In genomic region chr18:56550121-56550520, GRCh38 we compare ENCODE assay signal across 18 cellular contexts.
"Had no signal": no experiment of that assay in that cellular context is flagged by ENCODE, and none has a peak within 500 bp of the region (broad histone marks: within the 10 kb centered on the region; RNA-seq: fewer than 3 reads in every experiment).

No MANE protein-coding gene starts in this region.

- ATAC-seq: gastrocnemius medialis; heart right ventricle; lower lobe of right lung; natural killer cell; stimulated activated naive B cell treated with anti-CD40 and anti-IgM and Interleukin-4, amounts not matched to agents 10 μg/mL and 1 μg/mL and 100 μg/mL, for 72 hours; stimulated activated naive CD8-positive, alpha-beta T cell treated with anti-CD3 and anti-CD28 coated beads, Interleukin-15, amount 100 ng/mL, for 72 hours had no signal

- H3K4me3 ChIP-seq: esophagus squamous epithelium, gastrocnemius medialis, heart right ventricle, left ventricle myocardium inferior, lower lobe of right lung, ovary, right atrium auricular region, sigmoid colon, skin epidermis, testis, tibial nerve had no signal

- H3K27ac ChIP-seq: esophagus squamous epithelium, gastrocnemius medialis, heart right ventricle, left ventricle myocardium inferior, lower lobe of right lung, ovary, right atrium auricular region, sigmoid colon, skin epidermis, testis, tibial nerve had no signal

- DNase-seq: dermis blood vessel endothelial cell; esophagus squamous epithelium; gastrocnemius medialis; heart right ventricle; hypothalamus; left ventricle myocardium inferior; lower lobe of right lung; natural killer cell; ovary; sigmoid colon; stimulated activated CD4-positive, alpha-beta T cell treated with anti-CD3 and anti-CD28 coated beads, Interleukin-2, amount 100 ng/mL, for 24 hours; stimulated activated CD4-positive, alpha-beta T cell treated with anti-CD3 and anti-CD28 coated beads, Interleukin-4, amount 100 ng/mL, for 4 hours; stimulated activated naive B cell treated with anti-CD40 and anti-IgM and Interleukin-4, amounts not matched to agents 10 μg/mL and 1 μg/mL and 100 μg/mL, for 72 hours; stimulated activated naive CD8-positive, alpha-beta T cell treated with anti-CD3 and anti-CD28 coated beads, Interleukin-15, amount 100 ng/mL, for 72 hours; testis had no signal

- H3K4me1 ChIP-seq: esophagus squamous epithelium, gastrocnemius medialis, heart right ventricle, left ventricle myocardium inferior, lower lobe of right lung, right atrium auricular region, sigmoid colon, testis, tibial nerve had no signal

- H3K36me3 ChIP-seq: esophagus squamous epithelium, gastrocnemius medialis, heart right ventricle, left ventricle myocardium inferior, lower lobe of right lung, ovary, right atrium auricular region, sigmoid colon, tibial nerve had no signal

- H3K27me3 ChIP-seq: esophagus squamous epithelium, gastrocnemius medialis, heart right ventricle, ovary, right atrium auricular region, sigmoid colon, testis, tibial nerve had no signal

- H3K9me3 ChIP-seq: esophagus squamous epithelium, gastrocnemius medialis, heart right ventricle, left ventricle myocardium inferior, lower lobe of right lung, ovary, right atrium auricular region, sigmoid colon, testis, tibial nerve had no signal
